Comparison of ENCODE assay signal across 21 cellular contexts in the genomic region with DNA sequence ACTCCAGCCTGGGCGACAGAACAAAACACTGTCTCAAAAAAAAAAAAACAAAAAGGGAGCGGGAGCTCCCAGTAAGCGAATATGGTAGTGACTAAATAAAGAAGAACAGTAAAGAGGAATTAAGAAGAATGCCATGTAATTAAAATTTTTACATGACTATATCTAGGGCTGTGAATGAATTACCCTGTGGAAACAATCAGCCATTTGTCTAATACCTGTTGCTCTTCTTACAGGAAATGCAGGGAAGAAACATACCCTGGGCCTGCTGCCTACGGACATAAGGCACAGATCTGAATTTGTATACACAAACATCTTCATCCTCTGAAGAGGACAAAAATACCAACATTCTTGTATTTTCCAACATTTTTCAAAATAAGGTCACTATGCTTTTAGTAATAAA. TPM values are rescaled to one million over a fixed set of nuclear protein-coding genes. Genes with fewer than 3 reads are reported as not detected.
DNase-seq lines count a peak whose midpoint lies in the region; ATAC-seq and TF ChIP-seq lines count a peak whose summit lies in the region.
"Had no signal": no experiment of that assay in that cellular context is flagged by ENCODE, and none has a peak within 500 bp of the region (broad histone marks: within the 10 kb centered on the region; RNA-seq: fewer than 3 reads in every experiment).

No MANE protein-coding gene starts in this region.

- no peaks in the 10 kb centered on the region for H3K36me3 Mint-ChIP-seq in mesothelial cell of epicardium
- H3K36me3 Mint-ChIP-seq: activated naive CD4-positive, alpha-beta T cell treated with anti-CD3 and anti-CD28 coated beads, Interleukin-2, amount 10 ng/mL, durations not matched to agents 7 days and 5 days; natural killer cell had no signal

- H3K27me3 ChIP-seq in right atrium auricular region (no peaks in the 10 kb centered on the region), mammary epithelial cell (ENCODE audit: insufficient read depth, low read length) (no peaks in the 10 kb centered on the region)
- H3K27me3 ChIP-seq: adrenal gland, brain microvascular endothelial cell, upper lobe of right lung had no signal

- H3K27ac ChIP-seq in right atrium auricular region (no peak overlapping the region), mammary epithelial cell (ENCODE audit: insufficient read depth, low read depth, low read length) (peak overlapping the region; percentile 49)
- H3K27ac ChIP-seq: adrenal gland, brain microvascular endothelial cell, upper lobe of right lung had no signal

- peak overlapping the region; percentile 51 for H3K9ac ChIP-seq in mammary epithelial cell (ENCODE audit: insufficient read depth, low read length)

- peak overlapping the region; percentile 55 for H3K4me2 ChIP-seq in mammary epithelial cell (ENCODE audit: insufficient read depth, low read depth, low read length)

- BruUV-seq in mammary epithelial cell (replicated peaks; lab: Mats Ljungman, UMichigan), result no TSS peak

- no peaks in the 10 kb centered on the region for H4K20me1 ChIP-seq in mammary epithelial cell (ENCODE audit: insufficient read depth, low read length)

- WGBS in mammary epithelial cell (ENCODE audit: low coverage, missing lambda C conversion rate), result 15% methylated on average over 4 of the region's 4 CpGs

- dilution Hi-C loops in mammary epithelial cell (cut with HindIII; ENCODE audit: low sequenced_read_pairs), result no loop called here

- H3K36me3 ChIP-seq in right atrium auricular region (no peaks in the 10 kb centered on the region), mammary epithelial cell (ENCODE audit: insufficient read depth, low read length) (no peaks in the 10 kb centered on the region)
- H3K36me3 ChIP-seq: adrenal gland, brain microvascular endothelial cell, upper lobe of right lung had no signal

- intact Hi-C loops in left ventricle myocardium superior (cut with micrococcal nuclease), result no loop called here
- intact Hi-C loops in mammary epithelial cell (cut with micrococcal nuclease), result no loop called here

- peaks cover 45% of the 10 kb centered on the region for H3K4me1 Mint-ChIP-seq in mesothelial cell of epicardium
- H3K4me1 Mint-ChIP-seq: activated naive CD4-positive, alpha-beta T cell treated with anti-CD3 and anti-CD28 coated beads, Interleukin-2, amount 10 ng/mL, durations not matched to agents 7 days and 5 days; activated T-helper 17 cell treated with anti-CD3 and anti-CD28 coated beads, Interleukin-2, amount 50 U/mL, for 72 hours; natural killer cell had no signal

- peak overlapping the region; percentile 43 for H3K27ac Mint-ChIP-seq in mesothelial cell of epicardium
- H3K27ac Mint-ChIP-seq: activated naive CD4-positive, alpha-beta T cell treated with anti-CD3 and anti-CD28 coated beads, Interleukin-2, amount 10 ng/mL, durations not matched to agents 7 days and 5 days; activated T-helper 17 cell treated with anti-CD3 and anti-CD28 coated beads, Interleukin-2, amount 50 U/mL, for 72 hours; natural killer cell had no signal

- ATAC-seq in left ventricle myocardium superior, result peak; percentile 42
- ATAC-seq in HG03045 (IDR thresholded peaks at IDR 0.05; ENCODE audit: unreplicated experiment), result no peak
- ATAC-seq: activated T-helper 17 cell treated with anti-CD3 and anti-CD28 coated beads, Interleukin-2, amount 50 U/mL, for 72 hours; natural killer cell; upper lobe of right lung had no signal

- no peaks in the 10 kb centered on the region for H3K9me3 Mint-ChIP-seq in mesothelial cell of epicardium
- H3K9me3 Mint-ChIP-seq: activated naive CD4-positive, alpha-beta T cell treated with anti-CD3 and anti-CD28 coated beads, Interleukin-2, amount 10 ng/mL, durations not matched to agents 7 days and 5 days; activated T-helper 17 cell treated with anti-CD3 and anti-CD28 coated beads, Interleukin-2, amount 50 U/mL, for 72 hours had no signal

- H3K9me3 ChIP-seq in right atrium auricular region (no peaks in the 10 kb centered on the region), mammary epithelial cell (replicated peaks; ENCODE audit: insufficient read depth, low read length) (no peaks in the 10 kb centered on the region)
- H3K9me3 ChIP-seq: adrenal gland, upper lobe of right lung had no signal

- no peaks in the 10 kb centered on the region for H3K27me3 Mint-ChIP-seq in mesothelial cell of epicardium (ENCODE audit: low read depth)
- H3K27me3 Mint-ChIP-seq: activated naive CD4-positive, alpha-beta T cell treated with anti-CD3 and anti-CD28 coated beads, Interleukin-2, amount 10 ng/mL, durations not matched to agents 7 days and 5 days had no signal

- DNase-seq in left ventricle myocardium superior, result no peak
- DNase-seq in right atrium auricular region (ENCODE audit: low spot score), result no peak
- peak; percentile 28 for DNase-seq in mammary epithelial cell
- DNase-seq in mesothelial cell of epicardium (ENCODE audit: low spot score in 2 of 2, unreplicated experiment in 2 of 2), result no peak
- no peak for DNase-seq in DMS153 treated with DMSO at 0.1 percent for 48 hours (lab: John Stamatoyannopoulos, UW; ENCODE audit: unreplicated experiment)
- no peak for DNase-seq in NCI-H1105 treated with DMSO at 0.1 percent for 48 hours (lab: John Stamatoyannopoulos, UW)
- DNase-seq in KBM-7, result no peak
- DNase-seq: activated CD4-positive, alpha-beta T cell treated with anti-CD3 and anti-CD28 coated beads for 48 hours; activated naive CD4-positive, alpha-beta T cell treated with anti-CD3 and anti-CD28 coated beads, Interleukin-2, amount 10 ng/mL, durations not matched to agents 7 days and 5 days; adrenal gland; brain microvascular endothelial cell; effector CD8-positive, alpha-beta T cell; glutamatergic neuron; islet precursor cell; natural killer cell; NCI-H1694 treated with DMSO at 0.1 percent for 48 hours; NCI-H2171; stimulated activated naive CD4-positive, alpha-beta T cell; upper lobe of right lung had no signal

- no peak overlapping the region for H3K4me3 ChIP-seq in right atrium auricular region
- peak overlapping the region in 1 of 3 experiments; percentile 19 for H3K4me3 ChIP-seq in mammary epithelial cell (replicated peaks in 1 of 3; ENCODE audit: insufficient read depth in 1 of 3, low read depth in 2 of 3, low read length in 3 of 3)
- H3K4me3 ChIP-seq: adrenal gland, upper lobe of right lung had no signal

- peak overlapping the region; percentile 10 for H2AFZ ChIP-seq in mammary epithelial cell (ENCODE audit: low read depth, low read length)

- no peak for TF ChIP-seq CTCF in right atrium auricular region (IDR thresholded peaks at IDR 0.05)
- no peak for TF ChIP-seq CTCF in mammary epithelial cell (conservative IDR thresholded peaks at IDR 0.05 in 1 of 2, IDR thresholded peaks at IDR 0.05 in 1 of 2; ENCODE audit: extremely low read depth in 1 of 2, insufficient read depth in 1 of 2, low read depth in 1 of 2, low read length in 2 of 2)
- no peak for TF ChIP-seq CTCF in mesothelial cell of epicardium (IDR thresholded peaks at IDR 0.05; ENCODE audit: unreplicated experiment)

- H3K4me3 Mint-ChIP-seq in mesothelial cell of epicardium, result no peak overlapping the region
- H3K4me3 Mint-ChIP-seq: activated naive CD4-positive, alpha-beta T cell treated with anti-CD3 and anti-CD28 coated beads, Interleukin-2, amount 10 ng/mL, durations not matched to agents 7 days and 5 days; activated T-helper 17 cell treated with anti-CD3 and anti-CD28 coated beads, Interleukin-2, amount 50 U/mL, for 72 hours; natural killer cell had no signal

- in situ Hi-C loops in mammary epithelial cell (cut with MboI; ENCODE audit: low sequenced_read_pairs in 2 of 2), result no loop called here
- in situ Hi-C loops in KBM-7 (cut with MboI; ENCODE audit: low pct_unique_long_range_greater_than_20kb, low sequenced_read_pairs), result loop anchor here (25.0 kb wide), 1 partner anchor 218 kb away; no protein-coding TSS in a partner anchor

- H3K4me1 ChIP-seq in right atrium auricular region (peaks cover 0 to 28% of the 10 kb centered on the region in 2 donors), mammary epithelial cell (ENCODE audit: insufficient read depth, low read length) (peaks cover 27% of the 10 kb centered on the region)

- CTCF ChIA-PET in mammary epithelial cell (lab: Charles Lee; ENCODE audit: low non-redundant PET), result no interaction called here

- peaks cover 84% of the 10 kb centered on the region for H3K79me2 ChIP-seq in mammary epithelial cell (ENCODE audit: insufficient read depth, low read length)

RNA-seq across cellular contexts. Expression of a gene that starts 11.3 kb away (rescaled TPM):
- total RNA-seq in left ventricle myocardium superior (43.8 TPM), right atrium auricular region (10 to 100 TPM; 27.6 to 40.0 TPM), mammary epithelial cell (100 to 1,000 TPM in 1 of 2 donors, 10 to 100 TPM in 1; 72.9 to 118 TPM), mesothelial cell of epicardium (102 to 115 TPM (median 104 TPM) in 3 replicates)
- polyA plus RNA-seq in mammary epithelial cell, result 20.0 TPM
- polyA minus RNA-seq in mammary epithelial cell, result 48.3 TPM
